8 cellular contexts compared by ENCODE assay signal in genomic region chr2:3575534-3576324, GRCh38. TPM values are rescaled to one million over a fixed set of nuclear protein-coding genes. Genes with fewer than 3 reads are reported as not detected.
DNase-seq lines count a peak whose midpoint lies in the region; ATAC-seq and TF ChIP-seq lines count a peak whose summit lies in the region.

No MANE protein-coding gene starts in this region.

- peaks cover 41 to 52% of the 10 kb centered on the region in 2 donors for H3K36me3 Mint-ChIP-seq in CD4-positive, alpha-beta memory T cell
- H3K36me3 Mint-ChIP-seq in glutamatergic neuron (ENCODE audit: unreplicated experiment): peaks cover 11% of the 10 kb centered on the region

- H3K4me1 ChIP-seq in CD4-positive, alpha-beta memory T cell (ENCODE audit: insufficient read depth, low read length): peaks cover 46% of the 10 kb centered on the region
- H3K4me1 ChIP-seq in rectal smooth muscle tissue (ENCODE audit: control insufficient read depth, insufficient read depth, low read length): peaks cover 14% of the 10 kb centered on the region

- H3K27ac ChIP-seq in CD4-positive, alpha-beta memory T cell (ENCODE audit: low read depth, low read length): peak overlapping the region; percentile 94
- H3K27ac ChIP-seq in rectal smooth muscle tissue (ENCODE audit: low read depth, low read length): peak overlapping the region; percentile 91

- no peaks in the 10 kb centered on the region for H3K27me3 ChIP-seq in CD4-positive, alpha-beta memory T cell (ENCODE audit: insufficient read depth, low read length)
- no peaks in the 10 kb centered on the region for H3K27me3 ChIP-seq in rectal smooth muscle tissue (ENCODE audit: control insufficient read depth, insufficient read depth, low read length)

- ATAC-seq in GM21717 (IDR thresholded peaks at IDR 0.05; ENCODE audit: unreplicated experiment): peak; percentile 23

- peak overlapping the region; percentile 76 for H3K9ac ChIP-seq in rectal smooth muscle tissue (ENCODE audit: low read length)

- H3K4me3 ChIP-seq in CD4-positive, alpha-beta memory T cell (ENCODE audit: low read length in 2 of 2): peak overlapping the region; percentile 65 to 67
- peak overlapping the region; percentile 79 for H3K4me3 ChIP-seq in rectal smooth muscle tissue (ENCODE audit: low read length)

- peaks cover 29% of the 10 kb centered on the region for H3K36me3 ChIP-seq in CD4-positive, alpha-beta memory T cell (ENCODE audit: insufficient read depth, low read length)
- H3K36me3 ChIP-seq in rectal smooth muscle tissue (ENCODE audit: control insufficient read depth, insufficient read depth, low read length): peaks cover 16% of the 10 kb centered on the region

- H3K27ac Mint-ChIP-seq in CD4-positive, alpha-beta memory T cell: peak overlapping the region; percentile 87 to 99 (median 97)
- H3K27ac Mint-ChIP-seq in glutamatergic neuron (ENCODE audit: unreplicated experiment): peak overlapping the region; percentile 89

- peaks cover 33 to 49% (median 38%) of the 10 kb centered on the region in 4 donors for H3K4me1 Mint-ChIP-seq in CD4-positive, alpha-beta memory T cell
- H3K4me1 Mint-ChIP-seq in glutamatergic neuron (ENCODE audit: low read depth, unreplicated experiment): peaks cover 25% of the 10 kb centered on the region

- POLR2A ChIA-PET in CD4-positive, alpha-beta memory T cell (lab: Charles Lee; ENCODE audit: partially characterized antibody): interaction anchor here (1.0 to 5.2 kb wide), 6 partner anchors 9 to 198 kb away, joined by 3 to 78 read pairs (median 6); partner anchors contain the start of genes ADI1, EIPR1, RNASEH1 and TRAPPC12

- peak; percentile 19 to 56 (median 49) for DNase-seq in CD4-positive, alpha-beta memory T cell
- DNase-seq in M059J (ENCODE audit: low read depth) (peak; percentile 4), glutamatergic neuron (no peak), hepatic stellate cell (ENCODE audit: low spot score) (no peak), cortex of kidney (lab: John Stamatoyannopoulos, UW) (no peak)
- peak; percentile 76 for DNase-seq in activated effector memory CD4-positive, alpha-beta T cell treated with anti-CD3 and anti-CD28 coated beads, Interleukin-2, amount 50 U/mL, for 16 hours

- intact Hi-C loops in CD4-positive, alpha-beta memory T cell (cut with micrococcal nuclease): loop anchor here (1.0 kb wide), 4 partner anchors 17 to 196 kb away; partner anchors contain the start of genes ADI1, RNASEH1 and TRAPPC12

- H3K9me3 ChIP-seq in CD4-positive, alpha-beta memory T cell (ENCODE audit: control insufficient read depth in 1 of 2, low read length in 2 of 2): no peaks in the 10 kb centered on the region

- peaks cover 0 to 4% (median 0%) of the 10 kb centered on the region in 8 donors for H3K9me3 Mint-ChIP-seq in CD4-positive, alpha-beta memory T cell
- peaks cover 9% of the 10 kb centered on the region for H3K9me3 Mint-ChIP-seq in glutamatergic neuron (ENCODE audit: unreplicated experiment)

- peak overlapping the region; percentile 87 to 98 (median 92) for H3K4me3 Mint-ChIP-seq in CD4-positive, alpha-beta memory T cell
- H3K4me3 Mint-ChIP-seq in glutamatergic neuron (ENCODE audit: unreplicated experiment): peak overlapping the region; percentile 94

- no peaks in the 10 kb centered on the region for H3K27me3 Mint-ChIP-seq in CD4-positive, alpha-beta memory T cell
- H3K27me3 Mint-ChIP-seq in glutamatergic neuron (ENCODE audit: unreplicated experiment): peaks cover 2% of the 10 kb centered on the region

- no peak for TF ChIP-seq CTCF in glutamatergic neuron (IDR thresholded peaks at IDR 0.05; ENCODE audit: partially characterized antibody, unreplicated experiment)

- CTCF ChIA-PET in CD4-positive, alpha-beta memory T cell (lab: Charles Lee; ENCODE audit: partially characterized antibody): interaction anchor here (0.9 to 1.9 kb wide), 3 partner anchors 9 to 76 kb away, joined by 3 to 9 read pairs (median 4); partner anchors contain the start of gene RNASEH1

RNA-seq across cellular contexts. Expression of gene RPS7, which starts 0.7 kb away (rescaled TPM):
- total RNA-seq in CD4-positive, alpha-beta memory T cell: 1,000 to 10,000 TPM; 1,594 to 1,656 TPM
- polyA plus RNA-seq in CD4-positive, alpha-beta memory T cell: 1,000 to 10,000 TPM in 1 of 2 donors, 100 to 1,000 TPM in 1; 904 to 1,178 TPM
- total RNA-seq in M059J (2014; rRNA removed; shearing (Covaris generic)): 1,245 and 2,001 TPM in 2 replicates
- 729 TPM for total RNA-seq in glutamatergic neuron (ENCODE audit: unreplicated experiment)

RNA-seq across cellular contexts. Expression of gene RNASEH1, which starts 17.6 kb away (rescaled TPM):
- 10 to 100 TPM; 22.0 to 24.0 TPM for total RNA-seq in CD4-positive, alpha-beta memory T cell
- 10 to 100 TPM; 30.6 to 43.1 TPM for polyA plus RNA-seq in CD4-positive, alpha-beta memory T cell
- 17.6 and 27.7 TPM in 2 replicates for total RNA-seq in M059J (2014; rRNA removed; shearing (Covaris generic))
- 34.6 TPM for total RNA-seq in glutamatergic neuron (ENCODE audit: unreplicated experiment)

RNA-seq across cellular contexts. Expression of gene COLEC11, which starts 19.2 kb away (rescaled TPM):
- total RNA-seq in CD4-positive, alpha-beta memory T cell: not detected
- polyA plus RNA-seq in CD4-positive, alpha-beta memory T cell: under 1 TPM in 1 of 2 donors, not detected in 1; 0.30 TPM
- total RNA-seq in M059J (2014; rRNA removed; shearing (Covaris generic)): 0.10 TPM in 1 of 2 replicates, not detected in the other
- not detected for total RNA-seq in glutamatergic neuron (ENCODE audit: unreplicated experiment)

RNA-seq across cellular contexts. Expression of gene ADI1, which starts 56.4 kb away (rescaled TPM):
- total RNA-seq in CD4-positive, alpha-beta memory T cell: 10 to 100 TPM; 32.3 to 36.4 TPM
- polyA plus RNA-seq in CD4-positive, alpha-beta memory T cell: 100 to 1,000 TPM in 1 of 2 donors, 10 to 100 TPM in 1; 52.5 to 115 TPM
- total RNA-seq in M059J (2014; rRNA removed; shearing (Covaris generic)): 66.9 and 83.1 TPM in 2 replicates
- total RNA-seq in glutamatergic neuron (ENCODE audit: unreplicated experiment): 16.0 TPM

Comparison
In these comparisons a context has a peak if more than half of its experiments do, and no peak if none do; other contexts are left out.
1. DNase-seq: peak in CD4-positive, alpha-beta memory T cell (5 of 5), M059J (single experiment) and activated effector memory CD4-positive, alpha-beta T cell treated with anti-CD3 and anti-CD28 coated beads, Interleukin-2, amount 50 U/mL, for 16 hours (single experiment); none in glutamatergic neuron (single experiment), hepatic stellate cell (single experiment) and cortex of kidney (single experiment).